In the genomic region with DNA sequence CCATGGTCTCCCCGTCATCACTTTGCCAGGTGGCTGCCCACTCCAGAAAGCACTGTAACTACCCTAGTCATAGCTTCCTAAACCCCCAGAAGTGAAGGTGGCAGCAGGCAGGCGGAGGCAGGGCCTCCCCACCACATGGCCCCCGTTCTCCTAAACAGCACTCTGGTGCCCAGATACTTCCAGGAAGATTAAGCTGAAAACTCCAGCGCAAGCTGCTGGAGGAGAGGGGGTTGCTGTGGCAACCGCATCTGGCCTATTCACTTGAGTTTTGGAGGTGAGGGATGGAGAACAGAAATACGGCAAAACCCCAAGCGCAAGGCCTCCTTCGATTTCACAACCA, we compare ENCODE assay signal across 19 cellular contexts.
DNase-seq lines count a peak whose midpoint lies in the region; ATAC-seq and TF ChIP-seq lines count a peak whose summit lies in the region.
"Had no signal": no experiment of that assay in that cellular context is flagged by ENCODE, and none has a peak within 500 bp of the region (broad histone marks: within the 10 kb centered on the region; RNA-seq: fewer than 3 reads in every experiment).

No MANE protein-coding gene starts in this region.

- no peaks in the 10 kb centered on the region for H3K4me1 ChIP-seq in RWPE2 (ENCODE audit: insufficient read depth, poor library complexity, severe bottlenecking)
- peaks cover 4% of the 10 kb centered on the region for H3K4me1 ChIP-seq in parathyroid adenoma
- H3K4me1 ChIP-seq: left lung, testis had no signal

- TF ChIP-seq CTCF in RWPE2 (IDR thresholded peaks at IDR 0.05; ENCODE audit: poor library complexity, severe bottlenecking) (no peak), parathyroid adenoma (IDR thresholded peaks at IDR 0.05) (no peak), osteocyte (IDR thresholded peaks at IDR 0.05) (no peak), GM20000 (IDR thresholded peaks at IDR 0.05; ENCODE audit: extremely low read depth, missing control alignments) (no peak)

- H3K27ac ChIP-seq in RWPE2 (ENCODE audit: poor library complexity, severe bottlenecking) (no peak overlapping the region), parathyroid adenoma (no peak overlapping the region)
- H3K27ac ChIP-seq: gastrocnemius medialis, left lung, testis, vagina had no signal

- H3K27ac Mint-ChIP-seq in osteocyte (ENCODE audit: unreplicated experiment): no peak overlapping the region
- H3K27ac Mint-ChIP-seq: IgD-negative memory B cell, naive B cell, WTC11 had no signal

- H3K4me1 Mint-ChIP-seq in osteocyte (ENCODE audit: unreplicated experiment): no peaks in the 10 kb centered on the region
- H3K4me1 Mint-ChIP-seq: IgD-negative memory B cell, naive B cell, WTC11 had no signal

- H2AFZ ChIP-seq in parathyroid adenoma: no peak overlapping the region

- H3K36me3 ChIP-seq in RWPE2 (ENCODE audit: low read depth) (no peaks in the 10 kb centered on the region), parathyroid adenoma (ENCODE audit: control insufficient read depth, insufficient read depth, low read length) (no peaks in the 10 kb centered on the region)
- H3K36me3 ChIP-seq: gastrocnemius medialis, left lung, vagina had no signal

- H3K4me3 ChIP-seq in RWPE2 (ENCODE audit: severe bottlenecking) (no peak overlapping the region), parathyroid adenoma (ENCODE audit: low read depth, low read length) (no peak overlapping the region)
- H3K4me3 ChIP-seq: gastrocnemius medialis, left lung, testis, vagina had no signal

- H3K27me3 Mint-ChIP-seq in osteocyte (ENCODE audit: unreplicated experiment): no peaks in the 10 kb centered on the region

- H3K9me3 ChIP-seq in RWPE2 (ENCODE audit: severe bottlenecking) (no peaks in the 10 kb centered on the region), parathyroid adenoma (ENCODE audit: control insufficient read depth, low read length) (no peaks in the 10 kb centered on the region)
- H3K9me3 ChIP-seq: gastrocnemius medialis, left lung, testis, vagina had no signal

- DNase-seq in SHP77 (lab: John Stamatoyannopoulos, UW) (peak; percentile 87 to 90), SHP77 treated with DMSO at 0.1 percent for 48 hours (lab: John Stamatoyannopoulos, UW) (no peak), NCI-H2171 treated with DMSO at 0.1 percent for 48 hours (lab: John Stamatoyannopoulos, UW) (peak; percentile 99), RWPE2 (ENCODE audit: low spot score) (no peak), osteocyte (ENCODE audit: extremely low spot score, unreplicated experiment) (no peak), GM20000 (ENCODE audit: low spot score) (no peak)
- DNase-seq in activated CD4-positive, alpha-beta T cell treated with anti-CD3 and anti-CD28 coated beads, Interleukin-2, amount 50 U/mL, for 4 hours: no peak
- DNase-seq: activated CD8-positive, alpha-beta memory T cell treated with anti-CD3 and anti-CD28 coated beads, Interleukin-2, amount 50 U/mL, for 4 hours; activated naive CD4-positive, alpha-beta T cell treated with anti-CD3 and anti-CD28 coated beads, Interleukin-2, amount 50 U/mL, for 16 hours; naive B cell; NCI-H2227 treated with DMSO at 0.1 percent for 48 hours; T-helper 9 cell had no signal

- peak overlapping the region; percentile 32 for H3K4me2 ChIP-seq in parathyroid adenoma (ENCODE audit: low read length)

- H3K79me2 ChIP-seq in parathyroid adenoma: no peaks in the 10 kb centered on the region

- ATAC-seq in RWPE2 (ENCODE audit: low read depth): 0 out of 3 replicates have a peak, but pooled peaks have one; percentile 14

- no peaks in the 10 kb centered on the region for H3K9me3 Mint-ChIP-seq in osteocyte (ENCODE audit: unreplicated experiment)
- H3K9me3 Mint-ChIP-seq: IgD-negative memory B cell had no signal

- H3K36me3 Mint-ChIP-seq in osteocyte (ENCODE audit: unreplicated experiment): no peaks in the 10 kb centered on the region
- H3K36me3 Mint-ChIP-seq: IgD-negative memory B cell, naive B cell had no signal

- H3K27me3 ChIP-seq in RWPE2 (ENCODE audit: insufficient read depth, poor library complexity, severe bottlenecking): peaks cover 38% of the 10 kb centered on the region
- no peaks in the 10 kb centered on the region for H3K27me3 ChIP-seq in parathyroid adenoma (ENCODE audit: control insufficient read depth, insufficient read depth, low read length)
- H3K27me3 ChIP-seq: testis, vagina had no signal

- H3K4me3 Mint-ChIP-seq in osteocyte (ENCODE audit: unreplicated experiment): no peak overlapping the region
- H3K4me3 Mint-ChIP-seq: IgD-negative memory B cell, naive B cell, WTC11 had no signal

- H3K9ac ChIP-seq in parathyroid adenoma: no peak overlapping the region

Comparison
In these comparisons a context has a peak if more than half of its experiments do, and no peak if none do; other contexts are left out.
1. DNase-seq: peak in SHP77 (2 of 2) and NCI-H2171 treated with DMSO at 0.1 percent for 48 hours (single experiment); none in SHP77 treated with DMSO at 0.1 percent for 48 hours (single experiment), RWPE2 (single experiment), activated CD4-positive, alpha-beta T cell treated with anti-CD3 and anti-CD28 coated beads, Interleukin-2, amount 50 U/mL, for 4 hours (0 of 2), osteocyte (single experiment) and GM20000 (single experiment).